In the genomic region with DNA sequence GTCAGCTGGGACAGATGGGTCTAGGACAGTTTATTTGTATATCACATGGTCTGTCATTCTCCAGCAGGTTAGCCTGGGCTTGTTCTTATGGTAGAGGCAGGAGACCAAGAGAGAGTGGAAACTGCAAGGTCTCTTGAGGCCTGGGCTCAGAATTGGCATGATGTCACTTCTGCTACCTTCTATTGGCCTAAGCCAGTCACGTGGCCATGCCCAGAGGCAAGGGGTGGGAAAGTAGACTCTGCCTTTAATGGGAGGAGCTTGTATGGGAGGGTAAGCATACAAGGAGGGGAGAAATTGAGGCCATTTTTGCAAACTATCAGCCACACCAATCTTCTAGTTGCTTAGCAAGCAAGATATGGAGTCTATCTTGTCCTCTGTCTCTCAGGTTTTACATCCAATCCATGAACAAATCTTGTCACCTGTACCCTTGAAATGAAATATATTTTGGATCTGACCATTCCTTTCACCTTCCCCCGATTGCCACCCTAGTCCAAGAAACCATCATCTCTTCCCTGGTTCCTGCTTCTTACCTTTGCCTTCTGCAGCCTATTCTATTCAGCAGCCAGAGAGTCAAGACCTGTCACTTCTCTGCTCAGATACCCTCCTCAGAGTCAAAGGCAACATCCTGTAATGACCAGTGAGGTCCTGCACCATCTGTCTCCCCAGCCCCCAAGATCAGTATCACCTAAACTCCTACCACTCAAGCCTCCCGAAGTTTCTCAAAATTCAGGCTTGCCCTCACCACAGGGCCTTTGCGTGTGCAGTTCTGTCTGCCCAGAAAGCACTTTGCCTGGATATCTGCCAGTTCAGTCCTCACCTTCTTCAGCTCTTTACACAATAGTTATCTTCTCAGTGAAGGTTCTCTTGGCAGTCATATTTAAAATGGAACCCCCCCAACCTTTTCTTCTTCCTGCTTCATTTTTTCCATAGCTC, we compare ENCODE assay signal across 9 cellular contexts.
DNase-seq lines count a peak whose midpoint lies in the region; ATAC-seq and TF ChIP-seq lines count a peak whose summit lies in the region.
"Had no signal": no experiment of that assay in that cellular context is flagged by ENCODE, and none has a peak within 500 bp of the region (broad histone marks: within the 10 kb centered on the region; RNA-seq: fewer than 3 reads in every experiment).

No MANE protein-coding gene starts in this region.

- H3K27me3 Mint-ChIP-seq in type B pancreatic cell: no peaks in the 10 kb centered on the region

- DNase-seq in left ventricle myocardium inferior (no peak), right atrium auricular region (ENCODE audit: low spot score) (no peak), RPMI8226 (peak; percentile 47), type B pancreatic cell (ENCODE audit: extremely low spot score, unreplicated experiment) (no peak), amniotic stem cell (lab: John Stamatoyannopoulos, UW) (no peak), ecto neural progenitor cell (ENCODE audit: low spot score) (no peak)

- H3K27ac Mint-ChIP-seq in type B pancreatic cell: no peak overlapping the region

- H3K4me1 ChIP-seq in left ventricle myocardium inferior: peaks cover 80% of the 10 kb centered on the region
- peaks cover under 1 to 51% of the 10 kb centered on the region in 2 donors for H3K4me1 ChIP-seq in right atrium auricular region

- H3K27ac ChIP-seq in left ventricle myocardium inferior (replicated peaks): peak overlapping the region; percentile 87
- H3K27ac ChIP-seq in right atrium auricular region: no peak overlapping the region
- H3K27ac ChIP-seq: RWPE1 had no signal

- ATAC-seq in HG02885 (IDR thresholded peaks at IDR 0.05; ENCODE audit: poor library complexity, unreplicated experiment) (peak; percentile 87), GM19395 (IDR thresholded peaks at IDR 0.05; ENCODE audit: unreplicated experiment) (no peak)

- peaks cover 12% of the 10 kb centered on the region for H3K36me3 Mint-ChIP-seq in type B pancreatic cell

- no peak overlapping the region for H3K4me3 ChIP-seq in left ventricle myocardium inferior
- H3K4me3 ChIP-seq in right atrium auricular region: no peak overlapping the region

- no peaks in the 10 kb centered on the region for H3K36me3 ChIP-seq in left ventricle myocardium inferior
- H3K36me3 ChIP-seq in right atrium auricular region: no peaks in the 10 kb centered on the region

- peak overlapping the region; percentile 18 for H3K4me3 Mint-ChIP-seq in type B pancreatic cell

- TF ChIP-seq CTCF in left ventricle myocardium inferior (IDR thresholded peaks at IDR 0.05; ENCODE audit: borderline replicate concordance) (no peak), right atrium auricular region (IDR thresholded peaks at IDR 0.05) (no peak), type B pancreatic cell (conservative IDR thresholded peaks at IDR 0.05) (no peak)

- no peaks in the 10 kb centered on the region for H3K9me3 ChIP-seq in left ventricle myocardium inferior (replicated peaks)
- H3K9me3 ChIP-seq in right atrium auricular region: no peaks in the 10 kb centered on the region

- intact Hi-C loops in left ventricle myocardium inferior (cut with micrococcal nuclease): no loop called here

- H3K27me3 ChIP-seq in left ventricle myocardium inferior (ENCODE audit: low read depth) (no peaks in the 10 kb centered on the region), right atrium auricular region (no peaks in the 10 kb centered on the region)

- no peaks in the 10 kb centered on the region for H3K9me3 Mint-ChIP-seq in type B pancreatic cell

- peaks cover 60% of the 10 kb centered on the region for H3K4me1 Mint-ChIP-seq in type B pancreatic cell (ENCODE audit: unreplicated experiment)
